Comparison of ENCODE assay signal across 13 cellular contexts in genomic region chr1:8203056-8203455, GRCh38.
A peak's percentile ranks its signal among the peaks of the same experiment; 100 is the strongest.
DNase-seq lines count a peak whose midpoint lies in the region; ATAC-seq and TF ChIP-seq lines count a peak whose summit lies in the region.
"Had no signal": no experiment of that assay in that cellular context is flagged by ENCODE, and none has a peak within 500 bp of the region (broad histone marks: within the 10 kb centered on the region; RNA-seq: fewer than 3 reads in every experiment).

No MANE protein-coding gene starts in this region.

- H3K9me3 ChIP-seq in Peyer's patch (no peaks in the 10 kb centered on the region), mucosa of rectum (ENCODE audit: control insufficient read depth in 2 of 2, low read length in 2 of 2) (no peaks in the 10 kb centered on the region), stomach smooth muscle (ENCODE audit: control insufficient read depth in 2 of 2, low read length in 2 of 2) (no peaks in the 10 kb centered on the region)
- H3K9me3 ChIP-seq: neutrophil had no signal

- H3K4me3 ChIP-seq in Peyer's patch (no peak overlapping the region), mucosa of rectum (ENCODE audit: low read length in 2 of 2) (no peak overlapping the region), stomach smooth muscle (ENCODE audit: low read length in 2 of 2) (peak overlapping the region; percentile 4 to 10)

- H3K36me3 ChIP-seq in Peyer's patch (no peaks in the 10 kb centered on the region), mucosa of rectum (ENCODE audit: control insufficient read depth in 2 of 2, insufficient read depth in 2 of 2, low read length in 2 of 2) (no peaks in the 10 kb centered on the region), stomach smooth muscle (ENCODE audit: control insufficient read depth in 2 of 2, insufficient read depth in 2 of 2, low read length in 2 of 2) (no peaks in the 10 kb centered on the region)
- H3K36me3 ChIP-seq: neutrophil had no signal

- H3K4me1 ChIP-seq in Peyer's patch (peaks cover 0 to 21% (median 0%) of the 10 kb centered on the region in 4 donors), mucosa of rectum (ENCODE audit: control insufficient read depth in 2 of 2, insufficient read depth in 2 of 2, low read length in 2 of 2) (peaks cover 0 to 3% of the 10 kb centered on the region in 2 donors), stomach smooth muscle (ENCODE audit: control insufficient read depth, insufficient read depth, low read length) (peaks cover 60% of the 10 kb centered on the region)

- ATAC-seq in GM18505 (IDR thresholded peaks at IDR 0.05; ENCODE audit: unreplicated experiment) = no peak

- peak overlapping the region; percentile 43 to 80 (median 51) for H3K27ac ChIP-seq in Peyer's patch
- peak overlapping the region; percentile 96 for H3K27ac ChIP-seq in epithelial cell of prostate
- H3K27ac ChIP-seq in mucosa of rectum (ENCODE audit: low read depth in 2 of 2, low read length in 2 of 2) = peak overlapping the region; percentile 12 to 54
- H3K27ac ChIP-seq in stomach smooth muscle (ENCODE audit: low read length) = peak overlapping the region; percentile 100
- H3K27ac ChIP-seq: foreskin keratinocyte had no signal

- DNase-seq in Peyer's patch (no peak), epithelial cell of prostate (ENCODE audit: low read depth, low spot score) (no peak), NCI-H524 (lab: John Stamatoyannopoulos, UW) (no peak), SKM-1 treated with dmso at 0.1 percent for 144 hours (lab: John Stamatoyannopoulos, UW; ENCODE audit: unreplicated experiment) (no peak)
- no peak for DNase-seq in activated CD8-positive, alpha-beta memory T cell treated with anti-CD3 and anti-CD28 coated beads, Interleukin-2, amount 50 U/mL, for 48 hours
- DNase-seq: activated naive CD4-positive, alpha-beta T cell treated with anti-CD3 and anti-CD28 coated beads, Interleukin-2, amount 50 U/mL, for 16 hours; cortex of kidney; foreskin keratinocyte; islet precursor cell had no signal

- no peak for TF ChIP-seq CTCF in Peyer's patch (IDR thresholded peaks at IDR 0.05)

- no peak overlapping the region for H3K9ac ChIP-seq in mucosa of rectum (ENCODE audit: low read depth in 1 of 2, low read length in 2 of 2)
- peak overlapping the region; percentile 56 to 72 for H3K9ac ChIP-seq in stomach smooth muscle (ENCODE audit: low read length in 2 of 2)

- no peak for TF ChIP-seq POLR2A in Peyer's patch (IDR thresholded peaks at IDR 0.05)
- no peak for TF ChIP-seq POLR2A in GM18505 (IDR thresholded peaks at IDR 0.05; ENCODE audit: borderline replicate concordance, extremely low read depth, insufficient read depth, insufficient read length)

- H3K27me3 ChIP-seq in Peyer's patch = no peaks in the 10 kb centered on the region
- no peaks in the 10 kb centered on the region for H3K27me3 ChIP-seq in mucosa of rectum (ENCODE audit: control insufficient read depth in 2 of 2, insufficient read depth in 2 of 2, low read length in 2 of 2)
- H3K27me3 ChIP-seq in stomach smooth muscle (ENCODE audit: control insufficient read depth in 1 of 2, insufficient read depth in 2 of 2, low read length in 2 of 2) = no peaks in the 10 kb centered on the region
- H3K27me3 ChIP-seq: foreskin keratinocyte, neutrophil had no signal

Comparison
In these comparisons a context has a peak if more than half of its experiments do, and no peak if none do; other contexts are left out.
1. H3K27ac ChIP-seq: peak in every context shown above with its lines; median percentile 100 in stomach smooth muscle; 96 in epithelial cell of prostate; 51 in Peyer's patch; 33 in mucosa of rectum.
2. H3K4me3 ChIP-seq: peak in stomach smooth muscle (2 of 2); none in Peyer's patch (0 of 4) and mucosa of rectum (0 of 2).
3. H3K9ac ChIP-seq: peak in stomach smooth muscle (2 of 2); none in mucosa of rectum (0 of 2).